Comparison of ENCODE assay signal across 13 cellular contexts in the genomic region with DNA sequence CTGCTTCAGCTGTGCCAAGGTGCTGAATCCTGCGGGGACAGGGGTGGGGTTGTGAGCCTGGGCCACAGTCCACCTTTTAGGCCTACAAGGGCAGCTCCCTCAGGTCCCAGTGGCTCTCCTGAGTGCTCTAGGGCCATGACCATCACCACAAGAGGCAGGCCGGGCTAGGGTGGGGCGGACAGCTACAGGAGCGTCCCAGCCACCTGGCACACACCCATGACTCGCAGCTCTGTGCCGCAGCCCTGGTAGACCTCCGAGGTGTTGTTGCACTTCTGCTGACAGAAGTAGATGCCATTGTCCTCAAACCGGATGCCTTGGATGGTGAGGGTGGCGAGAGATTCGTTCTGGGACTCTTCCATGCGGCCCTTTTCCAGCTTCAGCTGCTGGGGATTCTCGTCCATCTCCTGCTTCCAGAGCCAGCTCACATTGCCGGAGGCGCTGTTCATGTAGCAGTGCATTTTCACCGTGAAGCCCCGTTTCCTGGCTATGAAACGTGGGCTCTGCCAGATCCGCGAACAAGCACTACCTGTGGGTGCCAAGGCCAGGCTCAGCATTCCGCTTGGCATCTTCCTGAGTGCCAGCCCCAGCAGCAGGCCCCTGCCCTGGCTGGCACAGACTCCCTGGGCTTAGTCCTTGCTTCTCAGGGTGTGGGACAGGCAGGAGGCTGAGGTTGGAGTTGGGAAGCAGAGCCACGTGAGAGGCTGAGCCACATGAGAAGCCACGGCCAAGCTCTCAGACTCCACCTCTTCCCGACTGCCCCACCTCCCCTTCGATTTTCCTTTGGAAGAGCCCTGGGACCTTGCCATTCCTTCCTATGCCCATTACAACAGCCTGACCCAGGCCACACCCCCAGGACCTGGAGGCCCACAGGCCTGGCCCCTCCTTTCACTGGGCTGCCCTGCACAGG. TPM values are rescaled to one million over a fixed set of nuclear protein-coding genes. Genes with fewer than 3 reads are reported as not detected.
DNase-seq lines count a peak whose midpoint lies in the region; ATAC-seq lines count a peak whose summit lies in the region.
"Had no signal": no experiment of that assay in that cellular context is flagged by ENCODE, and none has a peak within 500 bp of the region (broad histone marks: within the 10 kb centered on the region; RNA-seq: fewer than 3 reads in every experiment).

No MANE protein-coding gene starts in this region.

- no peak overlapping the region for H3K4me3 ChIP-seq in thymus (ENCODE audit: low read length)

- peaks cover 28% of the 10 kb centered on the region for H3K4me1 Mint-ChIP-seq in activated T-cell treated with anti-CD3 and anti-CD28 coated beads, Interleukin-2, amount 50 U/mL, for 24 hours (ENCODE audit: low read depth)
- H3K4me1 Mint-ChIP-seq in activated T-helper 17 cell treated with anti-CD3 and anti-CD28 coated beads, Interleukin-2, amount 50 U/mL, for 72 hours: peaks cover 5% of the 10 kb centered on the region
- H3K4me1 Mint-ChIP-seq in immature natural killer cell: peaks cover 24 to 29% of the 10 kb centered on the region in 2 donors

- peaks cover 13% of the 10 kb centered on the region for H3K4me1 ChIP-seq in thymus (ENCODE audit: control insufficient read depth, insufficient read depth, low read length)

- DNase-seq in activated T-cell treated with anti-CD3 and anti-CD28 coated beads, Interleukin-2, amount 50 U/mL, for 24 hours: no peak
- DNase-seq in activated T-cell treated with anti-CD3 and anti-CD28 coated beads for 4 hours (no peak), immature natural killer cell (no peak), RPMI8226 (no peak)
- DNase-seq: activated CD8-positive, alpha-beta memory T cell treated with anti-CD3 and anti-CD28 coated beads, Interleukin-2, amount 10 ng/mL, durations not matched to agents 7 days and 5 days; NCI-H1930; retina had no signal

- no peaks in the 10 kb centered on the region for H3K36me3 ChIP-seq in thymus (ENCODE audit: control insufficient read depth, insufficient read depth)

- H3K9me3 Mint-ChIP-seq in activated T-cell treated with anti-CD3 and anti-CD28 coated beads, Interleukin-2, amount 50 U/mL, for 24 hours: no peaks in the 10 kb centered on the region
- no peaks in the 10 kb centered on the region for H3K9me3 Mint-ChIP-seq in activated T-helper 17 cell treated with anti-CD3 and anti-CD28 coated beads, Interleukin-2, amount 50 U/mL, for 72 hours
- H3K9me3 Mint-ChIP-seq in immature natural killer cell: no peaks in the 10 kb centered on the region

- 97% methylated on average over 24 of the region's 24 CpGs for WGBS in thymus

- peak overlapping the region; percentile 90 for H3K4me3 Mint-ChIP-seq in activated T-cell treated with anti-CD3 and anti-CD28 coated beads, Interleukin-2, amount 50 U/mL, for 24 hours
- H3K4me3 Mint-ChIP-seq in activated T-helper 17 cell treated with anti-CD3 and anti-CD28 coated beads, Interleukin-2, amount 50 U/mL, for 72 hours: peak overlapping the region; percentile 93
- H3K4me3 Mint-ChIP-seq in immature natural killer cell: peak overlapping the region in 3 of 5 donors; percentile 5 to 90 (median 86)

- peaks cover 12% of the 10 kb centered on the region for H3K36me3 Mint-ChIP-seq in activated T-cell treated with anti-CD3 and anti-CD28 coated beads, Interleukin-2, amount 50 U/mL, for 24 hours (ENCODE audit: low read depth)
- H3K36me3 Mint-ChIP-seq in activated T-helper 17 cell treated with anti-CD3 and anti-CD28 coated beads, Interleukin-2, amount 50 U/mL, for 72 hours (ENCODE audit: low read depth): no peaks in the 10 kb centered on the region
- no peaks in the 10 kb centered on the region for H3K36me3 Mint-ChIP-seq in immature natural killer cell
- H3K36me3 Mint-ChIP-seq: activated CD8-positive, alpha-beta memory T cell treated with anti-CD3 and anti-CD28 coated beads, Interleukin-2, amount 10 ng/mL, durations not matched to agents 7 days and 5 days had no signal

- H3K27me3 Mint-ChIP-seq in activated T-cell treated with anti-CD3 and anti-CD28 coated beads, Interleukin-2, amount 50 U/mL, for 24 hours: no peaks in the 10 kb centered on the region
- H3K27me3 Mint-ChIP-seq in activated T-helper 17 cell treated with anti-CD3 and anti-CD28 coated beads, Interleukin-2, amount 50 U/mL, for 72 hours: no peaks in the 10 kb centered on the region
- H3K27me3 Mint-ChIP-seq in immature natural killer cell (ENCODE audit: low read depth in 3 of 3): peaks cover 0 to 1% (median 0%) of the 10 kb centered on the region in 3 donors
- H3K27me3 Mint-ChIP-seq: activated CD8-positive, alpha-beta memory T cell treated with anti-CD3 and anti-CD28 coated beads, Interleukin-2, amount 10 ng/mL, durations not matched to agents 7 days and 5 days had no signal

- no peaks in the 10 kb centered on the region for H3K9me3 ChIP-seq in thymus (ENCODE audit: control insufficient read depth)

- no peak for ATAC-seq in activated T-helper 17 cell treated with anti-CD3 and anti-CD28 coated beads, Interleukin-2, amount 50 U/mL, for 72 hours (replicated peaks)
- no peak for ATAC-seq in GM18868 (IDR thresholded peaks at IDR 0.05; ENCODE audit: unreplicated experiment)
- ATAC-seq in GM21390 (IDR thresholded peaks at IDR 0.05; ENCODE audit: unreplicated experiment): no peak

- H3K27ac Mint-ChIP-seq in activated T-cell treated with anti-CD3 and anti-CD28 coated beads, Interleukin-2, amount 50 U/mL, for 24 hours: peak overlapping the region; percentile 33
- H3K27ac Mint-ChIP-seq in activated T-helper 17 cell treated with anti-CD3 and anti-CD28 coated beads, Interleukin-2, amount 50 U/mL, for 72 hours: peak overlapping the region; percentile 93
- peak overlapping the region in 5 of 6 donors; percentile 17 to 95 (median 83) for H3K27ac Mint-ChIP-seq in immature natural killer cell

- peak overlapping the region; percentile 12 for H3K27ac ChIP-seq in thymus (ENCODE audit: low read depth)

- no peaks in the 10 kb centered on the region for H3K27me3 ChIP-seq in thymus (ENCODE audit: control insufficient read depth, insufficient read depth)

RNA-seq across cellular contexts. Expression of gene CD79B, which starts 2.0 kb away (rescaled TPM):
- total RNA-seq in activated T-helper 17 cell treated with anti-CD3 and anti-CD28 coated beads, Interleukin-2, amount 50 U/mL, for 72 hours: 10 to 100 TPM; 29.3 to 41.4 TPM
- polyA plus RNA-seq in immature natural killer cell (10 to 100 TPM; 45.8 to 67.3 (median 51.9) TPM), thymus (34.1 TPM)
- total RNA-seq: RPMI7951 had no signal

RNA-seq across cellular contexts. Expression of gene GH1, which starts 11.5 kb away (rescaled TPM):
- under 1 TPM in 1 of 2 donors, not detected in 1; 0.56 TPM for total RNA-seq in activated T-helper 17 cell treated with anti-CD3 and anti-CD28 coated beads, Interleukin-2, amount 50 U/mL, for 72 hours
- polyA plus RNA-seq in immature natural killer cell: not detected
- polyA plus RNA-seq in thymus: 3.1 TPM
- total RNA-seq: activated CD8-positive, alpha-beta memory T cell treated with anti-CD3 and anti-CD28 coated beads, Interleukin-2, amount 10 ng/mL, durations not matched to agents 7 days and 5 days; lower leg skin; RPMI7951 had no signal

RNA-seq across cellular contexts. Expression of gene CSHL1, which starts 19.1 kb away (rescaled TPM):
- under 1 TPM in 1 of 2 donors, not detected in 1; 0.61 TPM for total RNA-seq in activated T-helper 17 cell treated with anti-CD3 and anti-CD28 coated beads, Interleukin-2, amount 50 U/mL, for 72 hours
- polyA plus RNA-seq in immature natural killer cell (not detected), thymus (1.3 TPM)
- total RNA-seq: activated CD8-positive, alpha-beta memory T cell treated with anti-CD3 and anti-CD28 coated beads, Interleukin-2, amount 10 ng/mL, durations not matched to agents 7 days and 5 days; lower leg skin; RPMI7951 had no signal

RNA-seq across cellular contexts. Expression of gene CSH1, which starts 33.7 kb away (rescaled TPM):
- total RNA-seq in activated T-helper 17 cell treated with anti-CD3 and anti-CD28 coated beads, Interleukin-2, amount 50 U/mL, for 72 hours: 1 to 10 TPM; 7.6 to 8.2 TPM
- polyA plus RNA-seq in immature natural killer cell (not detected), thymus (11.6 TPM)
- total RNA-seq: activated CD8-positive, alpha-beta memory T cell treated with anti-CD3 and anti-CD28 coated beads, Interleukin-2, amount 10 ng/mL, durations not matched to agents 7 days and 5 days; lower leg skin; RPMI7951 had no signal

RNA-seq across cellular contexts. Expression of gene SCN4A, which starts 42.6 kb away (rescaled TPM):
- total RNA-seq in activated T-helper 17 cell treated with anti-CD3 and anti-CD28 coated beads, Interleukin-2, amount 50 U/mL, for 72 hours: under 1 TPM; 0.32 to 0.37 TPM
- polyA plus RNA-seq in immature natural killer cell (under 1 TPM in 1 of 3 donors, not detected in 2; 0.02 TPM), thymus (0.46 TPM)
- total RNA-seq: RPMI7951 had no signal

Comparison
In these comparisons a context has a peak if more than half of its experiments do, and no peak if none do; other contexts are left out.
1. H3K27ac Mint-ChIP-seq: peak in every context shown above with its lines; median percentile 93 in activated T-helper 17 cell treated with anti-CD3 and anti-CD28 coated beads, Interleukin-2, amount 50 U/mL, for 72 hours; 83 in immature natural killer cell; 33 in activated T-cell treated with anti-CD3 and anti-CD28 coated beads, Interleukin-2, amount 50 U/mL, for 24 hours.